ENCODE assay signal across 1 cellular context in the genomic region with DNA sequence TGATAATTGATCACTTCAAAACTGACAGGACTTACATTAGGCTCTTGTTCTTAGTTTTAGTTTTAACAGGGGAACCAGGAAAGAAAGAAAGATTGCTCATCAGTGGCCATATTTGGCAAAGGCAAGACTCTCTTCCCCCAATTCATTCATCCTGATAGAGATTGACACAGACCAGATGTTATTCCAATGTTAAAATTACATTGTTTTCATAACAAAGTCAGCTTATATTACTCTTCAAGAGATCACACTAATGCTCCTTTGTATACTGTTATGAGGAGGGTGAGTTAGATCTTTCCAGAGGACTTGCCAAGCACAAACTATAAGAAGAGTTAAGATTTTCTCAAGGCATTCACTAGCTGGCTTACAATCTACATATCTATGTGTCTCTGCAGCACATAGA.
TF ChIP-seq lines count a peak whose summit lies in the region.

No MANE protein-coding gene starts in this region.

TF ChIP-seq in IMR-90, 13 proteins besides CTCF, POLR2A, EP300 and RAD21:
- TF ChIP-seq CEBPB (IDR thresholded peaks at IDR 0.05; ENCODE audit: low read depth, low read length) (no peak), MAZ (IDR thresholded peaks at IDR 0.05; ENCODE audit: borderline replicate concordance, low read depth, low read length) (no peak), BHLHE40 (IDR thresholded peaks at IDR 0.05; ENCODE audit: low read depth, low read length) (no peak), FOS (IDR thresholded peaks at IDR 0.05; ENCODE audit: low read depth, low read length) (no peak), SMC3 (IDR thresholded peaks at IDR 0.05; ENCODE audit: low read depth, low read length) (no peak), NFE2L2 (IDR thresholded peaks at IDR 0.05; ENCODE audit: low read depth, low read length) (no peak), MXI1 (IDR thresholded peaks at IDR 0.05; ENCODE audit: borderline replicate concordance, low read depth, low read length) (no peak), MAFK (IDR thresholded peaks at IDR 0.05; ENCODE audit: low read depth, low read length) (no peak), RFX5 (IDR thresholded peaks at IDR 0.05; ENCODE audit: low read depth, low read length) (no peak), RCOR1 (IDR thresholded peaks at IDR 0.05; ENCODE audit: insufficient replicate concordance, low read length) (no peak), CHD1 (IDR thresholded peaks at IDR 0.05; ENCODE audit: low read depth, low read length) (no peak)
- TF ChIP-seq, protein P1, sequence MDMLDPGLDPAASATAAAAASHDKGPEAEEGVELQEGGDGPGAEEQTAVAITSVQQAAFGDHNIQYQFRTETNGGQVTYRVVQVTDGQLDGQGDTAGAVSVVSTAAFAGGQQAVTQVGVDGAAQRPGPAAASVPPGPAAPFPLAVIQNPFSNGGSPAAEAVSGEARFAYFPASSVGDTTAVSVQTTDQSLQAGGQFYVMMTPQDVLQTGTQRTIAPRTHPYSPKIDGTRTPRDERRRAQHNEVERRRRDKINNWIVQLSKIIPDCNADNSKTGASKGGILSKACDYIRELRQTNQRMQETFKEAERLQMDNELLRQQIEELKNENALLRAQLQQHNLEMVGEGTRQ (IDR thresholded peaks at IDR 0.05; ENCODE audit: low read depth, low read length) = no peak
- TF ChIP-seq, protein P2, sequence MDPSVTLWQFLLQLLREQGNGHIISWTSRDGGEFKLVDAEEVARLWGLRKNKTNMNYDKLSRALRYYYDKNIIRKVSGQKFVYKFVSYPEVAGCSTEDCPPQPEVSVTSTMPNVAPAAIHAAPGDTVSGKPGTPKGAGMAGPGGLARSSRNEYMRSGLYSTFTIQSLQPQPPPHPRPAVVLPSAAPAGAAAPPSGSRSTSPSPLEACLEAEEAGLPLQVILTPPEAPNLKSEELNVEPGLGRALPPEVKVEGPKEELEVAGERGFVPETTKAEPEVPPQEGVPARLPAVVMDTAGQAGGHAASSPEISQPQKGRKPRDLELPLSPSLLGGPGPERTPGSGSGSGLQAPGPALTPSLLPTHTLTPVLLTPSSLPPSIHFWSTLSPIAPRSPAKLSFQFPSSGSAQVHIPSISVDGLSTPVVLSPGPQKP (IDR thresholded peaks at IDR 0.05; ENCODE audit: borderline replicate concordance, low read depth, low read length) = no peak
